8 cellular contexts compared by ENCODE assay signal in the genomic region with DNA sequence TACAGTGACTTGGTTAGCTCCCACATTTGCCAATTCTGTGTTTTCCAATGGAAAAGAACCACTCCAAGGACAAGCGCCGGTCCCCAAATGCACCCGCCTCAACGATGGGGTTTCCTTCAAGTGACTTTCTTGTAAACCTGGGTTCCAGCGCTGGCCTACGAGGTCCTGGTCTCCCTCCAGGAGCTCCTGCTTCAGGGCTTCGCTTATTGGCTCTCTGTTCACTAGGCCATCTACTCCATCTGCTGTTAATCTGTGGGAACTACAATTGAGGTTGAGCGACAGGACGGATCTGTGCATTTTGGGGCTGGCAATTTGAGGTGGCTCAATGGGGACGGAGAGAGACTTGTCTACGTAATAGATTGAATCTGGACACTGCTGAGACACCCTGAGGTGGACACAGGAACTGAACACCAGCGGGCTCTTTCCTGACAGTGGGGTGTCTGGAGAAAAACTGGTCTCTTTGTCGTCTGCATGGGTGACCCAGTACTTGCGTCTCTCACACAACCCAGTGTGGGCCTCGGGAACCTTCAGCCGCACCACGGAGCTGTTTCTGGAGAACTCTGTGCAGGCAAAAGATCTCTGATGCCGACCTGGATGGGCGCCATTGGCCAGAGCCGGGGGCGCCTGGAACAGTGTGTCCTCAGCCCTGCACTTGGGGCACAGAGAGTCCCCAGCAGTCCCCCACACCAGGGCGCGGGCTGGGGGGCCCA.
A peak's percentile ranks its signal among the peaks of the same experiment; 100 is the strongest.
DNase-seq lines count a peak whose midpoint lies in the region; ATAC-seq and TF ChIP-seq lines count a peak whose summit lies in the region.

No MANE protein-coding gene starts in this region.

- no peaks in the 10 kb centered on the region for H3K4me1 Mint-ChIP-seq in activated CD8-positive, alpha-beta memory T cell treated with anti-CD3 and anti-CD28 coated beads, Interleukin-2, amount 10 ng/mL, durations not matched to agents 7 days and 5 days

- peaks cover 5% of the 10 kb centered on the region for H3F3A ChIP-seq in neural cell (ENCODE audit: insufficient read depth, low read length, poor library complexity, severe bottlenecking)

- H3K9me3 ChIP-seq in SK-N-MC (ENCODE audit: low read depth, low read length) (no peaks in the 10 kb centered on the region), neural cell (ENCODE audit: low read length) (no peaks in the 10 kb centered on the region)

- H3K27me3 ChIP-seq in neural cell (ENCODE audit: insufficient read depth, low read depth, low read length), result no peaks in the 10 kb centered on the region

- DNase-seq in SKM-1 treated with dmso at 0.1 percent for 144 hours (lab: John Stamatoyannopoulos, UW; ENCODE audit: unreplicated experiment) (peak; percentile 1), SKM-1 (lab: John Stamatoyannopoulos, UW; ENCODE audit: unreplicated experiment) (no peak), HS-27A (ENCODE audit: low read depth) (peak; percentile 22), SK-N-MC (ENCODE audit: low read depth, low spot score) (peak; percentile 1), fibroblast of pulmonary artery (ENCODE audit: low read depth) (peak; percentile 80)
- DNase-seq in activated CD8-positive, alpha-beta memory T cell treated with anti-CD3 and anti-CD28 coated beads, Interleukin-2, amount 10 ng/mL, durations not matched to agents 7 days and 5 days, result no peak

- H3K27me3 Mint-ChIP-seq in activated CD8-positive, alpha-beta memory T cell treated with anti-CD3 and anti-CD28 coated beads, Interleukin-2, amount 10 ng/mL, durations not matched to agents 7 days and 5 days, result no peaks in the 10 kb centered on the region

- H3K79me2 ChIP-seq in neural cell (replicated peaks; ENCODE audit: insufficient read depth, low read length), result no peaks in the 10 kb centered on the region

- no peak overlapping the region for H3K27ac ChIP-seq in SK-N-MC
- no peak overlapping the region for H3K27ac ChIP-seq in neural cell (ENCODE audit: low read length)

- no peaks in the 10 kb centered on the region for H4K20me1 ChIP-seq in neural cell (ENCODE audit: insufficient read depth)

- H2AFZ ChIP-seq in neural cell (ENCODE audit: low read depth, low read length), result no peak overlapping the region

- no peak overlapping the region for H3K4me2 ChIP-seq in neural cell (ENCODE audit: low read length)

- no peak for ATAC-seq in activated CD8-positive, alpha-beta memory T cell treated with anti-CD3 and anti-CD28 coated beads, Interleukin-2, amount 10 ng/mL, durations not matched to agents 7 days and 5 days
- ATAC-seq in HG03520 (IDR thresholded peaks at IDR 0.05; ENCODE audit: unreplicated experiment), result no peak

- peak; percentile 80 for TF ChIP-seq RAD21 in neural cell (conservative IDR thresholded peaks at IDR 0.05)

- H3K36me3 ChIP-seq in SK-N-MC (ENCODE audit: insufficient read depth, low read length) (no peaks in the 10 kb centered on the region), neural cell (ENCODE audit: insufficient read depth, low read length) (no peaks in the 10 kb centered on the region)

- H3K4me3 ChIP-seq in SK-N-MC, result no peak overlapping the region
- H3K4me3 ChIP-seq in fibroblast of pulmonary artery (replicated peaks; ENCODE audit: low read depth, low read length), result no peak overlapping the region
- H3K4me3 ChIP-seq in neural cell (ENCODE audit: low read length), result no peak overlapping the region

- TF ChIP-seq CTCF in fibroblast of pulmonary artery (IDR thresholded peaks at IDR 0.05; ENCODE audit: low read length, missing control alignments) (peak; percentile 85), neural cell (IDR thresholded peaks at IDR 0.05; ENCODE audit: poor library complexity, severe bottlenecking) (peak; percentile 74)

- TF ChIP-seq EP300 in neural cell (conservative IDR thresholded peaks at IDR 0.05; ENCODE audit: poor library complexity, severe bottlenecking), result no peak

- no peaks in the 10 kb centered on the region for H3K36me3 Mint-ChIP-seq in activated CD8-positive, alpha-beta memory T cell treated with anti-CD3 and anti-CD28 coated beads, Interleukin-2, amount 10 ng/mL, durations not matched to agents 7 days and 5 days

- H3K9me2 ChIP-seq in neural cell (ENCODE audit: insufficient read depth, low read length), result no peaks in the 10 kb centered on the region

- no peak overlapping the region for H3K27ac Mint-ChIP-seq in activated CD8-positive, alpha-beta memory T cell treated with anti-CD3 and anti-CD28 coated beads, Interleukin-2, amount 10 ng/mL, durations not matched to agents 7 days and 5 days

- peaks cover 6% of the 10 kb centered on the region for H3K9me3 Mint-ChIP-seq in activated CD8-positive, alpha-beta memory T cell treated with anti-CD3 and anti-CD28 coated beads, Interleukin-2, amount 10 ng/mL, durations not matched to agents 7 days and 5 days (ENCODE audit: low read depth)

- no peak overlapping the region for H3K9ac ChIP-seq in SK-N-MC (ENCODE audit: insufficient read length)
- H3K9ac ChIP-seq in neural cell (ENCODE audit: low read length), result no peak overlapping the region

- H3K4me3 Mint-ChIP-seq in activated CD8-positive, alpha-beta memory T cell treated with anti-CD3 and anti-CD28 coated beads, Interleukin-2, amount 10 ng/mL, durations not matched to agents 7 days and 5 days, result no peak overlapping the region

- CTCF ChIA-PET in activated CD8-positive, alpha-beta memory T cell treated with anti-CD3 and anti-CD28 coated beads, Interleukin-2, amount 10 ng/mL, durations not matched to agents 7 days and 5 days (lab: Charles Lee), result no interaction called here

TF ChIP-seq in neural cell, 6 proteins besides CTCF, POLR2A, EP300 and RAD21:
- TF ChIP-seq SMC3 (conservative IDR thresholded peaks at IDR 0.05; ENCODE audit: poor library complexity) (peak; percentile 83), MXI1 (conservative IDR thresholded peaks at IDR 0.05; ENCODE audit: poor library complexity, severe bottlenecking) (no peak)

Comparison
In these comparisons a context has a peak if more than half of its experiments do, and no peak if none do; other contexts are left out.
1. DNase-seq: peak in SKM-1 treated with dmso at 0.1 percent for 144 hours (single experiment), HS-27A (single experiment), SK-N-MC (single experiment) and fibroblast of pulmonary artery (single experiment); none in SKM-1 (single experiment) and activated CD8-positive, alpha-beta memory T cell treated with anti-CD3 and anti-CD28 coated beads, Interleukin-2, amount 10 ng/mL, durations not matched to agents 7 days and 5 days (single experiment).